ENCODE assay signal across 21 cellular contexts in genomic region chr10:132405463-132405991, GRCh38. TPM values are rescaled to one million over a fixed set of nuclear protein-coding genes. Genes with fewer than 3 reads are reported as not detected.
DNase-seq lines count a peak whose midpoint lies in the region; ATAC-seq, FAIRE-seq and TF ChIP-seq lines count a peak whose summit lies in the region.
"Had no signal": no experiment of that assay in that cellular context is flagged by ENCODE, and none has a peak within 500 bp of the region (broad histone marks: within the 10 kb centered on the region; RNA-seq: fewer than 3 reads in every experiment).

No MANE protein-coding gene starts in this region.

- TF ChIP-seq POLR2A in HepG2 (IDR thresholded peaks at IDR 0.05; ENCODE audit: insufficient read depth in 1 of 2, low read depth in 2 of 2, low read length in 2 of 2) (no peak), right lobe of liver (IDR thresholded peaks at IDR 0.05) (no peak), body of pancreas (IDR thresholded peaks at IDR 0.05) (no peak), transverse colon (IDR thresholded peaks at IDR 0.05) (no peak), tibial nerve (IDR thresholded peaks at IDR 0.05) (no peak), gastrocnemius medialis (IDR thresholded peaks at IDR 0.05) (no peak)

- intact Hi-C loops in HepG2 (cut with micrococcal nuclease; ENCODE audit: unreplicated experiment), result no loop called here
- intact Hi-C loops in right lobe of liver (cut with DNase I), result no loop called here
- intact Hi-C loops in body of pancreas (cut with DNase I), result no loop called here
- intact Hi-C loops in transverse colon (cut with DNase I; ENCODE audit: low total_unique reads), result no loop called here
- intact Hi-C loops in gastrocnemius medialis (cut with DNase I; ENCODE audit: low total_unique reads), result no loop called here

- H3K36me3 Mint-ChIP-seq in mesothelial cell of epicardium, result peaks cover 6% of the 10 kb centered on the region

- H3K4me1 Mint-ChIP-seq in mesothelial cell of epicardium, result peaks cover 52% of the 10 kb centered on the region

- H3K79me2 ChIP-seq in HepG2 (ENCODE audit: insufficient read depth, low read length), result no peaks in the 10 kb centered on the region

- no peak overlapping the region for H3K4me2 ChIP-seq in HepG2 (ENCODE audit: low read depth, low read length)

- H3K4me1 ChIP-seq in HepG2 (ENCODE audit: insufficient read depth, low read length) (peaks cover 30% of the 10 kb centered on the region), right lobe of liver (peaks cover 0 to 9% (median 0%) of the 10 kb centered on the region in 4 donors), body of pancreas (peaks cover 96% of the 10 kb centered on the region), transverse colon (peaks cover 48 to 81% (median 70%) of the 10 kb centered on the region in 4 donors), tibial nerve (peaks cover 0 to 45% (median 28%) of the 10 kb centered on the region in 4 donors), gastrocnemius medialis (peaks cover 0 to 17% of the 10 kb centered on the region in 2 donors)

- H3K9me3 ChIP-seq in HepG2 (ENCODE audit: low read length), result no peaks in the 10 kb centered on the region
- no peaks in the 10 kb centered on the region for H3K9me3 ChIP-seq in right lobe of liver
- no peaks in the 10 kb centered on the region for H3K9me3 ChIP-seq in body of pancreas
- no peaks in the 10 kb centered on the region for H3K9me3 ChIP-seq in transverse colon
- H3K9me3 ChIP-seq in tibial nerve, result no peaks in the 10 kb centered on the region
- H3K9me3 ChIP-seq in gastrocnemius medialis, result no peaks in the 10 kb centered on the region

- CTCF ChIA-PET in HepG2 (lab: Yijun Ruan, JAX; ENCODE audit: low intra/inter-chr PET ratio, low total read pairs), result no interaction called here

- H4K20me1 ChIP-seq in HepG2 (ENCODE audit: insufficient read depth, low read length), result no peaks in the 10 kb centered on the region

- TF ChIP-seq CTCF in HepG2 (CRISPR knock-in tag; IDR thresholded peaks at IDR 0.05), result no peak
- no peak for TF ChIP-seq CTCF in right lobe of liver (IDR thresholded peaks at IDR 0.05)
- TF ChIP-seq CTCF in body of pancreas (IDR thresholded peaks at IDR 0.05), result no peak
- no peak for TF ChIP-seq CTCF in mesothelial cell of epicardium (IDR thresholded peaks at IDR 0.05; ENCODE audit: unreplicated experiment)
- TF ChIP-seq CTCF in transverse colon (IDR thresholded peaks at IDR 0.05), result no peak
- TF ChIP-seq CTCF in tibial nerve (IDR thresholded peaks at IDR 0.05), result no peak
- no peak for TF ChIP-seq CTCF in gastrocnemius medialis (IDR thresholded peaks at IDR 0.05 in 4 of 5, conservative IDR thresholded peaks at IDR 0.05 in 1 of 5)

- H3K27me3 Mint-ChIP-seq in mesothelial cell of epicardium (ENCODE audit: low read depth), result no peaks in the 10 kb centered on the region

- H3K36me3 ChIP-seq in HepG2 (replicated peaks in 1 of 2; ENCODE audit: control insufficient read depth in 1 of 2, insufficient read depth in 2 of 2, low read length in 2 of 2) (no peaks in the 10 kb centered on the region), right lobe of liver (peaks cover 0 to 6% (median 2%) of the 10 kb centered on the region in 4 donors), body of pancreas (replicated peaks in 1 of 2; ENCODE audit: insufficient read depth in 1 of 2, low read depth in 2 of 2) (no peaks in the 10 kb centered on the region), transverse colon (peaks cover 0 to 21% (median 6%) of the 10 kb centered on the region in 4 donors), tibial nerve (peaks cover 0 to 35% (median 0%) of the 10 kb centered on the region in 3 donors), gastrocnemius medialis (peaks cover 0 to 15% of the 10 kb centered on the region in 2 donors)

- POLR2A ChIA-PET in HepG2 (lab: Yijun Ruan, JAX), result no interaction called here

- WGBS in HepG2 (ENCODE audit: low lambda C conversion rate), result 97% methylated on average over 42 of the region's 53 CpGs
- 83% methylated on average over 1 of the region's 53 CpGs for WGBS in right lobe of liver (ENCODE audit: insufficient coverage, low coverage, low lambda C conversion rate, missing lambda C conversion rate)
- 92 to 96% methylated on average over 23 to 48 of the region's 53 CpGs for WGBS in body of pancreas, 2 donors
- 95% methylated on average over 53 of the region's 53 CpGs; no CpG with 5 or more reads in 1 of the 2 donors for WGBS in transverse colon (ENCODE audit: low coverage in 1 of 2), 2 donors
- 94 to 96% methylated on average over 37 to 52 of the region's 53 CpGs for WGBS in tibial nerve, 2 donors

- TF ChIP-seq EP300 in HepG2 (IDR thresholded peaks at IDR 0.05; ENCODE audit: low read depth in 2 of 2, low read length in 2 of 2) (no peak), HepG2 (CRISPR knock-in tag; IDR thresholded peaks at IDR 0.05; ENCODE audit: borderline replicate concordance) (no peak), transverse colon (IDR thresholded peaks at IDR 0.05; ENCODE audit: low read depth) (no peak), tibial nerve (IDR thresholded peaks at IDR 0.05) (no peak)

- H3K9ac ChIP-seq in HepG2 (ENCODE audit: insufficient read depth, low read depth, low read length), result no peak overlapping the region
- H3K9ac ChIP-seq: GM23248 had no signal

- no peak for FAIRE-seq in HepG2 (lab: Jason Lieb, UNC)
- FAIRE-seq: GM12892 had no signal

- no peak overlapping the region for H2AFZ ChIP-seq in HepG2 (ENCODE audit: low read length)
- H2AFZ ChIP-seq: GM23248, PC-9 had no signal

- no peak overlapping the region for H3K4me3 Mint-ChIP-seq in mesothelial cell of epicardium
- H3K4me3 Mint-ChIP-seq: HFFc6 had no signal

- H3K27ac ChIP-seq in HepG2 (ENCODE audit: extremely low read length, insufficient read depth, low read length), result no peak overlapping the region
- H3K27ac ChIP-seq in right lobe of liver, result no peak overlapping the region
- H3K27ac ChIP-seq in body of pancreas, result peak overlapping the region; percentile 98 to 99 (median 98)
- H3K27ac ChIP-seq in transverse colon, result peak overlapping the region in 3 of 4 donors; percentile 96 to 98 (median 97)
- H3K27ac ChIP-seq in tibial nerve, result no peak overlapping the region
- no peak overlapping the region for H3K27ac ChIP-seq in gastrocnemius medialis
- H3K27ac ChIP-seq: GM23248 had no signal

- H3K9me3 Mint-ChIP-seq in mesothelial cell of epicardium, result no peaks in the 10 kb centered on the region
- H3K9me3 Mint-ChIP-seq: HFFc6 had no signal

- DNase-seq in HepG2 (ENCODE audit: low spot score) (no peak), right lobe of liver (no peak), body of pancreas (peak in 1 of 4 donors; percentile 6), mesothelial cell of epicardium (ENCODE audit: low spot score in 2 of 2, unreplicated experiment in 2 of 2) (no peak), transverse colon (no peak), KBM-7 (no peak), tibial nerve (ENCODE audit: low spot score in 2 of 2) (no peak), gastrocnemius medialis (no peak)
- DNase-seq: DND-41, GDM1, GM23248, HFFc6, Karpas-422, MM.1S, NCI-H1105, NCI-H1694 treated with DMSO at 0.1 percent for 48 hours, NCI-H2171, NCI-H446 treated with DMSO at 0.1 percent for 48 hours, NCI-H748 treated with DMSO at 0.1 percent for 48 hours, PC-9 had no signal

- no peak overlapping the region for H3K4me3 ChIP-seq in HepG2 (replicated peaks in 1 of 3; ENCODE audit: insufficient read depth in 1 of 3, low read depth in 2 of 3, low read length in 3 of 3)
- H3K4me3 ChIP-seq in right lobe of liver, result no peak overlapping the region
- H3K4me3 ChIP-seq in body of pancreas, result no peak overlapping the region
- H3K4me3 ChIP-seq in transverse colon, result no peak overlapping the region
- no peak overlapping the region for H3K4me3 ChIP-seq in tibial nerve
- no peak overlapping the region for H3K4me3 ChIP-seq in gastrocnemius medialis
- H3K4me3 ChIP-seq: GM23248, PC-9 had no signal

- ATAC-seq in HepG2 (no peak), right lobe of liver (no peak), body of pancreas (no peak), gastrocnemius medialis (no peak)

- no peaks in the 10 kb centered on the region; a peak in 1 of 5 replicates for H3K27me3 ChIP-seq in HepG2 (ENCODE audit: control insufficient read depth in 1 of 2, insufficient read depth in 2 of 2, low read length in 2 of 2)
- H3K27me3 ChIP-seq in right lobe of liver, result no peaks in the 10 kb centered on the region
- H3K27me3 ChIP-seq in body of pancreas, result no peaks in the 10 kb centered on the region
- no peaks in the 10 kb centered on the region for H3K27me3 ChIP-seq in transverse colon
- no peaks in the 10 kb centered on the region for H3K27me3 ChIP-seq in tibial nerve
- H3K27me3 ChIP-seq in gastrocnemius medialis, result no peaks in the 10 kb centered on the region

- no TSS peak for BruUV-seq in HepG2 (replicated peaks; lab: Mats Ljungman, UMichigan)

- no peak for TF ChIP-seq RAD21 in HepG2 (CRISPR knock-in tag; IDR thresholded peaks at IDR 0.05)

- peak overlapping the region; percentile 59 for H3K27ac Mint-ChIP-seq in mesothelial cell of epicardium
- H3K27ac Mint-ChIP-seq: HFFc6 had no signal

- in situ Hi-C loops in HepG2 (cut with HindIII; ENCODE audit: extremely low pct_ligation_motif_present, low pct_unique_long_range_greater_than_20kb) (no loop called here), transverse colon (cut with MboI; ENCODE audit: low pct_ligation_motif_present in 1 of 4, low pct_unique_long_range_greater_than_20kb in 1 of 4, low sequenced_read_pairs in 3 of 4) (no loop called here), KBM-7 (cut with MboI; ENCODE audit: low pct_unique_long_range_greater_than_20kb, low sequenced_read_pairs) (no loop called here), gastrocnemius medialis (cut with MboI; ENCODE audit: low sequenced_read_pairs in 4 of 4) (no loop called here)

RNA-seq across cellular contexts. Expression of gene PWWP2B, which starts 8.5 kb away (rescaled TPM):
- total RNA-seq in HepG2 (2016; rRNA removed; fragmentation: Illumina TruSeq; extraction: Trizol), result 3.5 and 4.7 TPM in 2 replicates
- total RNA-seq in HepG2 (2016; cell fraction: cytosol; rRNA removed; fragmentation: Illumina TruSeq; extraction: Trizol; ENCODE audit: low read depth), result 1.3 and 1.8 TPM in 2 replicates
- 3.2 and 5.1 TPM in 2 replicates for total RNA-seq in HepG2 (2016; cell fraction: insoluble cytoplasmic fraction; rRNA removed; fragmentation: Illumina TruSeq; extraction: Trizol)
- 3.2 and 3.7 TPM in 2 replicates for total RNA-seq in HepG2 (2016; cell fraction: membrane; rRNA removed; fragmentation: Illumina TruSeq; extraction: Trizol)
- total RNA-seq in HepG2 (2016; cell fraction: nucleus; rRNA removed; fragmentation: Illumina TruSeq; extraction: Trizol), result 2.9 and 3.1 TPM in 2 replicates
- polyA plus RNA-seq in HepG2 (2011; rRNA removed), result 2.3 and 3.7 TPM in 2 replicates
- polyA plus RNA-seq in HepG2 (2011; cell fraction: cytosol; rRNA removed), result 3.1 and 4.4 TPM in 2 replicates
- polyA plus RNA-seq in HepG2 (2011; cell fraction: nucleus; rRNA removed), result 12.7 and 14.5 TPM in 2 replicates
- polyA plus RNA-seq in HepG2 (2012), result 2.3 and 4.1 TPM in 2 replicates
- 1.2 and 1.3 TPM in 2 replicates for polyA plus RNA-seq in HepG2 (2016; cell fraction: cytosol; fragmentation: Illumina TruSeq; extraction: Trizol; ENCODE audit: low read depth)
- polyA plus RNA-seq in HepG2 (2016; cell fraction: insoluble cytoplasmic fraction; fragmentation: Illumina TruSeq; extraction: Trizol; ENCODE audit: low read depth), result 2.8 and 3.2 TPM in 2 replicates
- 2.2 and 2.3 TPM in 2 replicates for polyA plus RNA-seq in HepG2 (2016; cell fraction: membrane; fragmentation: Illumina TruSeq; extraction: Trizol; ENCODE audit: low read depth)
- polyA plus RNA-seq in HepG2 (2016; cell fraction: nucleus; fragmentation: Illumina TruSeq; extraction: Trizol; ENCODE audit: insufficient read depth, low read depth), result 5.4 and 5.6 TPM in 2 replicates
- polyA minus RNA-seq in HepG2 (2011; rRNA and poly(A)+ RNA removed; ENCODE audit: low replicate concordance), result 3.9 and 6.3 TPM in 2 replicates
- polyA minus RNA-seq in HepG2 (2011; cell fraction: cytosol; rRNA and poly(A)+ RNA removed), result 4.8 and 5.9 TPM in 2 replicates
- 2.7 and 3.5 TPM in 2 replicates for polyA minus RNA-seq in HepG2 (2011; cell fraction: nucleus; rRNA and poly(A)+ RNA removed)
- total RNA-seq in right lobe of liver, result 10 to 100 TPM in 1 of 6 experiments, 1 to 10 TPM in 5; 3.0 to 12.2 (median 5.1) TPM
- 10 to 100 TPM; 31.9 to 46.5 TPM for total RNA-seq in body of pancreas
- 23.9 to 24.7 TPM (median 24.2 TPM) in 3 replicates for total RNA-seq in mesothelial cell of epicardium
- 100 to 1,000 TPM in 1 of 4 donors, 10 to 100 TPM in 3; 45.9 to 129 (median 61.2) TPM for total RNA-seq in transverse colon
- 10 to 100 TPM; 12.6 to 23.7 (median 15.1) TPM for total RNA-seq in tibial nerve
- total RNA-seq in gastrocnemius medialis, result 10 to 100 TPM; 22.7 to 30.9 (median 24.4) TPM

Comparison
In these comparisons a context has a peak if more than half of its experiments do, and no peak if none do; other contexts are left out.
1. H3K27ac ChIP-seq: peak in body of pancreas (4 of 4) and transverse colon (3 of 4); none in HepG2 (single experiment), right lobe of liver (0 of 3), tibial nerve (0 of 4) and gastrocnemius medialis (0 of 4).